In the genomic region with DNA sequence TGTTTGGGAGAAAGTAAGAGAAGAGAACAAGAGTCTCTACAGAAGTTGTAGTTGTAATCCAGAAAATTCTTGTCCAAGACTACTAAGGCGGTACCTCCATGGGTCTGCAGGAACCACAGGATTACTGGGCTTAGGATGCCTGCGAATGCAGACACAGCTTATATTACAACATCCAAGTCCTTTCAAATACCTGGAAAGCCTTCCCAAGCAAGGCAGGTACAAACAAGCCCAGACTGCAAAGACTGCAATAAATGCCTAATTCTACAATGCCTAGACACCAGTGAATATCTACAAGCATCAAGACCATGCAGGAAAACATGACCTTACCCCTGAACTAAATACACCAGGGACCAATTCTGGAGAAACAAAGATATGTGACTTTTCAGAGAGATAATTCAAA, we compare ENCODE assay signal across 2 cellular contexts.
TF ChIP-seq lines count a peak whose summit lies in the region.

No MANE protein-coding gene starts in this region.

TF ChIP-seq in HCT116, 20 proteins besides CTCF, POLR2A, EP300 and RAD21:
- no peak for TF ChIP-seq JUND (IDR thresholded peaks at IDR 0.05)
- no peak for TF ChIP-seq ZFX (IDR thresholded peaks at IDR 0.05)
- no peak for TF ChIP-seq CEBPB (IDR thresholded peaks at IDR 0.05; ENCODE audit: low read depth)
- TF ChIP-seq EZH2phosphoT487 (IDR thresholded peaks at IDR 0.05; ENCODE audit: borderline replicate concordance), result no peak
- no peak for TF ChIP-seq CBX3 (IDR thresholded peaks at IDR 0.05; ENCODE audit: low read depth)
- TF ChIP-seq SIN3A (IDR thresholded peaks at IDR 0.05; ENCODE audit: low read depth), result no peak
- TF ChIP-seq SRF (IDR thresholded peaks at IDR 0.05; ENCODE audit: low read depth), result no peak
TF ChIP-seq in HCT116: peak in this region for 0.

TF ChIP-seq in K562, 482 proteins besides CTCF, POLR2A, EP300 and RAD21:
- TF ChIP-seq, protein P1, sequence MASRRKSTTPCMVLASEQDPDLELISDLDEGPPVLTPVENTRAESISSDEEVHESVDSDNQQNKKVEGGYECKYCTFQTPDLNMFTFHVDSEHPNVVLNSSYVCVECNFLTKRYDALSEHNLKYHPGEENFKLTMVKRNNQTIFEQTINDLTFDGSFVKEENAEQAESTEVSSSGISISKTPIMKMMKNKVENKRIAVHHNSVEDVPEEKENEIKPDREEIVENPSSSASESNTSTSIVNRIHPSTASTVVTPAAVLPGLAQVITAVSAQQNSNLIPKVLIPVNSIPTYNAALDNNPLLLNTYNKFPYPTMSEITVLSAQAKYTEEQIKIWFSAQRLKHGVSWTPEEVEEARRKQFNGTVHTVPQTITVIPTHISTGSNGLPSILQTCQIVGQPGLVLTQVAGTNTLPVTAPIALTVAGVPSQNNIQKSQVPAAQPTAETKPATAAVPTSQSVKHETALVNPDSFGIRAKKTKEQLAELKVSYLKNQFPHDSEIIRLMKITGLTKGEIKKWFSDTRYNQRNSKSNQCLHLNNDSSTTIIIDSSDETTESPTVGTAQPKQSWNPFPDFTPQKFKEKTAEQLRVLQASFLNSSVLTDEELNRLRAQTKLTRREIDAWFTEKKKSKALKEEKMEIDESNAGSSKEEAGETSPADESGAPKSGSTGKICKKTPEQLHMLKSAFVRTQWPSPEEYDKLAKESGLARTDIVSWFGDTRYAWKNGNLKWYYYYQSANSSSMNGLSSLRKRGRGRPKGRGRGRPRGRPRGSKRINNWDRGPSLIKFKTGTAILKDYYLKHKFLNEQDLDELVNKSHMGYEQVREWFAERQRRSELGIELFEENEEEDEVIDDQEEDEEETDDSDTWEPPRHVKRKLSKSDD (conservative IDR thresholded peaks at IDR 0.05; ENCODE audit: low read length), result no peak
- TF ChIP-seq CHD1 (IDR thresholded peaks at IDR 0.05; ENCODE audit: low read length), result no peak
- TF ChIP-seq, protein P2, sequence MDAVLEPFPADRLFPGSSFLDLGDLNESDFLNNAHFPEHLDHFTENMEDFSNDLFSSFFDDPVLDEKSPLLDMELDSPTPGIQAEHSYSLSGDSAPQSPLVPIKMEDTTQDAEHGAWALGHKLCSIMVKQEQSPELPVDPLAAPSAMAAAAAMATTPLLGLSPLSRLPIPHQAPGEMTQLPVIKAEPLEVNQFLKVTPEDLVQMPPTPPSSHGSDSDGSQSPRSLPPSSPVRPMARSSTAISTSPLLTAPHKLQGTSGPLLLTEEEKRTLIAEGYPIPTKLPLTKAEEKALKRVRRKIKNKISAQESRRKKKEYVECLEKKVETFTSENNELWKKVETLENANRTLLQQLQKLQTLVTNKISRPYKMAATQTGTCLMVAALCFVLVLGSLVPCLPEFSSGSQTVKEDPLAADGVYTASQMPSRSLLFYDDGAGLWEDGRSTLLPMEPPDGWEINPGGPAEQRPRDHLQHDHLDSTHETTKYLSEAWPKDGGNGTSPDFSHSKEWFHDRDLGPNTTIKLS (IDR thresholded peaks at IDR 0.05; ENCODE audit: borderline replicate concordance, low read depth), result no peak
- TF ChIP-seq CSDE1 (IDR thresholded peaks at IDR 0.05), result no peak
- TF ChIP-seq, protein P3, sequence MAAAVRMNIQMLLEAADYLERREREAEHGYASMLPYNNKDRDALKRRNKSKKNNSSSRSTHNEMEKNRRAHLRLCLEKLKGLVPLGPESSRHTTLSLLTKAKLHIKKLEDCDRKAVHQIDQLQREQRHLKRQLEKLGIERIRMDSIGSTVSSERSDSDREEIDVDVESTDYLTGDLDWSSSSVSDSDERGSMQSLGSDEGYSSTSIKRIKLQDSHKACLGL (CRISPR knock-in tag; IDR thresholded peaks at IDR 0.05; ENCODE audit: borderline replicate concordance, poor library complexity, severe bottlenecking), result no peak
- TF ChIP-seq HLTF (IDR thresholded peaks at IDR 0.05), result no peak
- TF ChIP-seq ELF1 (tag; IDR thresholded peaks at IDR 0.05), result no peak
- no peak for TF ChIP-seq L3MBTL2 (IDR thresholded peaks at IDR 0.05)
- TF ChIP-seq, protein P4, sequence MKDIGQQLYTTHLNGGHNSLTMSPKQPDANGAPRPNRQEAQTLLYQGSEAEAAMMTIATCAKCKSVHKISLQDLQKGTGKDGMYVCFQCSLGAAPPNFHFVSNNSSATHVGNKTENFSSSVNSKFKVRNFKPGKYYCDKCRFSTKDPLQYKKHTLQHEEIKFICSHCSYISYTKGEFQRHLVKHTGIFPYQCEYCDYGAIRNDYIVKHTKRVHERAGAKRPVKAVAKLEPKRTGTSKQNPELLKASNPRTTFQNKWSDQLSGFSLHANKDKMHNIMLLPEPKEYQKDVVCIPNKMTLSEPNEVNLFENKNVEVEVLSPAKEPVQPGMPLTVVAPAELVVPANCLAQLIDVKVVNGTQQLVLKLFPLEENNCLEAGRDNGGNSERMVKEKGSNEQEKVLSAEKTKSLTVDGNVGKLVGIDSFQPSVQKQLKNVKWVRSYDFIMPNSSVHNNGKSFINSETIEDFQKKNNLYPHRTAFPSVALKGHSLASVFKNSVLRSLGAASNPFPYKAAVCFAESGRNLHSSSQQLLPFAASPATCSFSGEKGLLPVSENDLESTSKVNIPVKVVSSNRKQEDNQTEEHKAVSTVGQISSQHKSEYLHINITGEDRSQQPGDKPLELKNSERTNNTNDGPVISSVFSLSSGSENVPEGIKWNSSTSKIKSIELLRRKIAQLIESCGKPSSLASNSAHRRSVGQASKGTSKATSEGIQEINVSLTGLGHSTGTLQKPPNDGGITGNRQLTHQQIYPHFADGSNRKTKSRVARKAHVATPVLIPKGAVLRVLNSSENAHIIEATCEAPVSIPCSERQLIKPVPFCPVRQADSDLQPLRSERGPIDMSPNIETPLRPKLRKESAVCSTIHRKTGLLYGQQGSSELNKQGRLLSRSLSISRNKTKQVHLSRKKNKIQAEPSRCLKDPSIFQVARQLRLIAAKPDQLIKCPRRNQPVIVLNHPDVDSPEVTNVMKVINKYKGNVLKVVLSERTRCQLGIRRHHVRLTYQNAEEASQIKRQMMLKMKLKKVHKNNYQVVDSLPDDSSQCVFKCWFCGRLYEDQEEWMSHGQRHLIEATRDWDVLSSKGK (CRISPR knock-in tag; IDR thresholded peaks at IDR 0.05), result no peak
- no peak for TF ChIP-seq TEAD1 (CRISPR knock-in tag; IDR thresholded peaks at IDR 0.05)
- TF ChIP-seq CBFA2T3 (IDR thresholded peaks at IDR 0.05), result no peak
- TF ChIP-seq HDGF (IDR thresholded peaks at IDR 0.05), result no peak
- TF ChIP-seq XRCC5 (IDR thresholded peaks at IDR 0.05; ENCODE audit: low read depth, low read length), result no peak
- TF ChIP-seq ZEB2 (IDR thresholded peaks at IDR 0.05), result no peak
- TF ChIP-seq, protein P5, sequence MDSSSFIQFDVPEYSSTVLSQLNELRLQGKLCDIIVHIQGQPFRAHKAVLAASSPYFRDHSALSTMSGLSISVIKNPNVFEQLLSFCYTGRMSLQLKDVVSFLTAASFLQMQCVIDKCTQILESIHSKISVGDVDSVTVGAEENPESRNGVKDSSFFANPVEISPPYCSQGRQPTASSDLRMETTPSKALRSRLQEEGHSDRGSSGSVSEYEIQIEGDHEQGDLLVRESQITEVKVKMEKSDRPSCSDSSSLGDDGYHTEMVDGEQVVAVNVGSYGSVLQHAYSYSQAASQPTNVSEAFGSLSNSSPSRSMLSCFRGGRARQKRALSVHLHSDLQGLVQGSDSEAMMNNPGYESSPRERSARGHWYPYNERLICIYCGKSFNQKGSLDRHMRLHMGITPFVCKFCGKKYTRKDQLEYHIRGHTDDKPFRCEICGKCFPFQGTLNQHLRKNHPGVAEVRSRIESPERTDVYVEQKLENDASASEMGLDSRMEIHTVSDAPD (CRISPR knock-in tag; IDR thresholded peaks at IDR 0.05), result no peak
